1 cellular context compared by ENCODE assay signal in genomic region chr9:35736201-35736633, GRCh38.
TF ChIP-seq lines count a peak whose summit lies in the region.

No MANE protein-coding gene starts in this region.

TF ChIP-seq in HCT116, 20 proteins besides CTCF, POLR2A, EP300 and RAD21:
- TF ChIP-seq JUND (IDR thresholded peaks at IDR 0.05) (no peak), CBX3 (IDR thresholded peaks at IDR 0.05; ENCODE audit: low read depth) (no peak), CEBPB (IDR thresholded peaks at IDR 0.05; ENCODE audit: low read depth) (no peak)
